Comparison of ENCODE assay signal across 13 cellular contexts in the genomic region with DNA sequence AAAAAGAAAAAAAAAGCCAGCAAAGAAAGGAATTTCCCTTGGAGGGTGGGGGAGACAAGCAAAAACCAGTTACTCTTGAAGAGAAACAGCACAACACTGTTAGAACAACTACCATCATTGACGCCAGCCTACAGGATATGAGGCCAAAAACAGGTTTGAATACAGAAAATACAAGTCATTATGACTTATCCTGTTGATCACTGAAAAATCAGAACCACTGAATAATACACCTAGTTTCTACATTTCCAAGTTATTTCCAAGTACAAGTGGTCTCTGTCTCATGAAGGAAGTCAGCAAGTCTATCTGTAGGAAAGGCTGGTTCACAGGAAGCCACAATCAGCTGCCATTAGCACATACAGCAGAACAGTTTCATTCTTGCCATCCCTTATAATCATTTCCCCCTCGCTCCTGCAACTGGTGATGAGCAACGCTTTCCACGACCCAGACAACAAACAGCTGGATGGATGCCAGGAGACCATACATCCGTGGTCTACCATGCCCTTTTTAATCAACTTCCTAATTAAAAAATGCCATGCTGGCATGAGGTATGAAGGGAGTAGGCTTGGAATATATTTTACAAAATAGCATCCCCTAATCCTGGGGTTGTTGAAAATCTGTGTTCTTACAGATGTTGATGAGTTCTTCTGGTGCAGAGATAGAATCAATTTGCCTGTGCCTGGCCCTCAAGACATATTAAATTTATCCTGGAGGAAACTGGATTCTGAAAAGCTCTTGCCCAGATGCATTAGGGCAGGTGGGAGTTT. TPM values are rescaled to one million over a fixed set of nuclear protein-coding genes. Genes with fewer than 3 reads are reported as not detected.
"Had no signal": no experiment of that assay in that cellular context is flagged by ENCODE, and none has a peak within 500 bp of the region (broad histone marks: within the 10 kb centered on the region; RNA-seq: fewer than 3 reads in every experiment).

No MANE protein-coding gene starts in this region.

- H3K4me1 ChIP-seq: gastrocnemius medialis, heart right ventricle, stomach, thyroid gland, uterus had no signal

- H3K27me3 ChIP-seq: stomach, uterus had no signal

- H3K36me3 ChIP-seq: gastrocnemius medialis, heart right ventricle, stomach, thyroid gland, uterus had no signal

- DNase-seq: activated CD4-positive, alpha-beta T cell treated with anti-CD3 and anti-CD28 coated beads, Interleukin-2, amount 50 U/mL, for 4 hours; activated T-cell treated with anti-CD3 and anti-CD28 coated beads, Interleukin-2, amount 50 U/mL, for 1 hour; gastrocnemius medialis; heart right ventricle; islet precursor cell; mammary epithelial cell; naive thymus-derived CD4-positive, alpha-beta T cell; stomach; thyroid gland; uterus had no signal

- H3K9me3 ChIP-seq: gastrocnemius medialis, heart right ventricle, stomach, thyroid gland, uterus had no signal

- H3K4me3 ChIP-seq: gastrocnemius medialis, heart right ventricle, skin epidermis, stomach, thyroid gland, uterus had no signal

- ATAC-seq: activated naive CD4-positive, alpha-beta T cell treated with anti-CD3 and anti-CD28 coated beads, Interleukin-2, amount 50 U/mL, for 72 hours; gastrocnemius medialis; heart right ventricle; left lobe of liver; naive thymus-derived CD4-positive, alpha-beta T cell had no signal

- H3K27ac ChIP-seq: gastrocnemius medialis, heart right ventricle, skin epidermis, stomach, thyroid gland, uterus had no signal

RNA-seq across cellular contexts. Expression of a gene that starts 10.4 kb away (rescaled TPM):
- polyA plus RNA-seq: heart right ventricle, mammary epithelial cell had no signal
